Comparison of ENCODE assay signal across 22 cellular contexts in genomic region chr2:43202289-43202688, GRCh38.
"Had no signal": no experiment of that assay in that cellular context is flagged by ENCODE, and none has a peak within 500 bp of the region (broad histone marks: within the 10 kb centered on the region; RNA-seq: fewer than 3 reads in every experiment).

No MANE protein-coding gene starts in this region.

- ATAC-seq: activated T-cell treated with anti-CD3 and anti-CD28 coated beads, Interleukin-2, amount 50 U/mL, for 72 hours; left lung; natural killer cell; pancreas; psoas muscle; stimulated activated naive CD8-positive, alpha-beta T cell treated with anti-CD3 and anti-CD28 coated beads, Interleukin-15, Interleukin-2, amounts not matched to agents 100 U/mL and 50 U/mL, for 24 hours; upper lobe of right lung had no signal

- H3K36me3 ChIP-seq: left lung, pancreas, right atrium auricular region, upper lobe of right lung, WERI-Rb-1 had no signal

- H3K9me3 Mint-ChIP-seq: activated T-cell treated with anti-CD3 and anti-CD28 coated beads, Interleukin-2, amount 50 U/mL, for 72 hours; central memory CD8-positive, alpha-beta T cell; immature natural killer cell; natural killer cell had no signal

- H3K4me1 ChIP-seq: psoas muscle, right atrium auricular region, upper lobe of right lung had no signal

- H3K27me3 Mint-ChIP-seq: central memory CD8-positive, alpha-beta T cell had no signal

- H3K27ac Mint-ChIP-seq: activated T-cell treated with anti-CD3 and anti-CD28 coated beads, Interleukin-2, amount 50 U/mL, for 72 hours; natural killer cell had no signal

- H3K4me3 ChIP-seq: hepatocyte, left lung, pancreas, psoas muscle, right atrium auricular region, upper lobe of right lung had no signal

- H3K9me3 ChIP-seq: left lung, pancreas, psoas muscle, right atrium auricular region, upper lobe of right lung had no signal

- H3K27ac ChIP-seq: hepatocyte, left lung, pancreas, psoas muscle, right atrium auricular region, upper lobe of right lung, WERI-Rb-1 had no signal

- H3K36me3 Mint-ChIP-seq: immature natural killer cell, natural killer cell had no signal

- DNase-seq: activated CD4-positive, alpha-beta T cell treated with anti-CD3 and anti-CD28 coated beads, Interleukin-2, amount 50 U/mL, for 1 hour; activated CD4-positive, CD25-positive, alpha-beta regulatory T cell treated with anti-CD3 and anti-CD28 coated beads, Interleukin-2, amount 50 U/mL, for 72 hours; activated CD8-positive, alpha-beta memory T cell treated with anti-CD3 and anti-CD28 coated beads for 24 hours; activated effector memory CD4-positive, alpha-beta T cell treated with Interleukin-2 at 50 U/mL for 16 hours; activated naive CD4-positive, alpha-beta T cell treated with anti-CD3 and anti-CD28 coated beads, Interleukin-2, amount 50 U/mL, for 16 hours; activated T-cell treated with anti-CD3 and anti-CD28 coated beads, Interleukin-2, amount 50 U/mL, for 72 hours; effector memory CD4-positive, alpha-beta T cell; foreskin melanocyte; glutamatergic neuron; immature natural killer cell; natural killer cell; psoas muscle; stimulated activated CD4-positive, alpha-beta T cell treated with anti-CD3 and anti-CD28 coated beads, Interleukin-12 subunit alpha, Interleukin-12 subunit beta, amount 100 ng/mL, for 4 hours; stimulated activated CD4-positive, alpha-beta T cell treated with anti-CD3 and anti-CD28 coated beads, Interleukin-4, amount 100 ng/mL, for 4 hours; stimulated activated naive CD8-positive, alpha-beta T cell treated with anti-CD3 and anti-CD28 coated beads, Interleukin-15, Interleukin-2, amounts not matched to agents 100 U/mL and 50 U/mL, for 24 hours; upper lobe of right lung; WERI-Rb-1 had no signal

- H3K27me3 ChIP-seq: hepatocyte, left lung, pancreas, right atrium auricular region, upper lobe of right lung had no signal

- H3K4me3 Mint-ChIP-seq: activated T-cell treated with anti-CD3 and anti-CD28 coated beads, Interleukin-2, amount 50 U/mL, for 72 hours; central memory CD8-positive, alpha-beta T cell; immature natural killer cell; natural killer cell had no signal
